ENCODE assay signal across 1 cellular context in the genomic region with DNA sequence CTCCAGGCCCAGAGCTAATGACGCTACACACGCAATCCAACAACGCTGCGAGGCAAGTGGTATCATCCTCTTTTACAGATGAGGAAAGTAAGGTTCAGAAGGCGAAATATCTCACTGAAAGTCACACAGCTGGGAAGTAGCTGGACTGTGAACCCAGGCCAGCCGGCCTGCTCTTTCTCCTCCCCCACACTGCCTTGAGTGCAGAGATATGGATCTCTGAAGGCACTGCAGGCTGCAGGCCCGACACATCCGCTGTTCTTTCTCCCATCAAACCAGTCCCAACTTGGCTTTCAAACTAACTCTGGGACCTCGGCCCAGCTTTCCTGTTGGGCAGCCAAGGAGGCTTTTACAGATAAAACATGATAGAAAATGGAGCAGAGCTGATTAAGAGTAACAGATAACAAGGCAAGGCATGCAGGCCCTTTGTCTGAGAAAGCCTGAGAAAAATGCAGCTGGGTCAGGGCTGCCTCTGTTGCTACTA.
TF ChIP-seq lines count a peak whose summit lies in the region.

No MANE protein-coding gene starts in this region.

TF ChIP-seq in K562, 482 proteins besides CTCF, POLR2A, EP300 and RAD21 (continued from another document and continues in another):
- TF ChIP-seq IRF1 (CRISPR knock-in tag; IDR thresholded peaks at IDR 0.05; ENCODE audit: borderline replicate concordance), result no peak
- TF ChIP-seq, protein P1, sequence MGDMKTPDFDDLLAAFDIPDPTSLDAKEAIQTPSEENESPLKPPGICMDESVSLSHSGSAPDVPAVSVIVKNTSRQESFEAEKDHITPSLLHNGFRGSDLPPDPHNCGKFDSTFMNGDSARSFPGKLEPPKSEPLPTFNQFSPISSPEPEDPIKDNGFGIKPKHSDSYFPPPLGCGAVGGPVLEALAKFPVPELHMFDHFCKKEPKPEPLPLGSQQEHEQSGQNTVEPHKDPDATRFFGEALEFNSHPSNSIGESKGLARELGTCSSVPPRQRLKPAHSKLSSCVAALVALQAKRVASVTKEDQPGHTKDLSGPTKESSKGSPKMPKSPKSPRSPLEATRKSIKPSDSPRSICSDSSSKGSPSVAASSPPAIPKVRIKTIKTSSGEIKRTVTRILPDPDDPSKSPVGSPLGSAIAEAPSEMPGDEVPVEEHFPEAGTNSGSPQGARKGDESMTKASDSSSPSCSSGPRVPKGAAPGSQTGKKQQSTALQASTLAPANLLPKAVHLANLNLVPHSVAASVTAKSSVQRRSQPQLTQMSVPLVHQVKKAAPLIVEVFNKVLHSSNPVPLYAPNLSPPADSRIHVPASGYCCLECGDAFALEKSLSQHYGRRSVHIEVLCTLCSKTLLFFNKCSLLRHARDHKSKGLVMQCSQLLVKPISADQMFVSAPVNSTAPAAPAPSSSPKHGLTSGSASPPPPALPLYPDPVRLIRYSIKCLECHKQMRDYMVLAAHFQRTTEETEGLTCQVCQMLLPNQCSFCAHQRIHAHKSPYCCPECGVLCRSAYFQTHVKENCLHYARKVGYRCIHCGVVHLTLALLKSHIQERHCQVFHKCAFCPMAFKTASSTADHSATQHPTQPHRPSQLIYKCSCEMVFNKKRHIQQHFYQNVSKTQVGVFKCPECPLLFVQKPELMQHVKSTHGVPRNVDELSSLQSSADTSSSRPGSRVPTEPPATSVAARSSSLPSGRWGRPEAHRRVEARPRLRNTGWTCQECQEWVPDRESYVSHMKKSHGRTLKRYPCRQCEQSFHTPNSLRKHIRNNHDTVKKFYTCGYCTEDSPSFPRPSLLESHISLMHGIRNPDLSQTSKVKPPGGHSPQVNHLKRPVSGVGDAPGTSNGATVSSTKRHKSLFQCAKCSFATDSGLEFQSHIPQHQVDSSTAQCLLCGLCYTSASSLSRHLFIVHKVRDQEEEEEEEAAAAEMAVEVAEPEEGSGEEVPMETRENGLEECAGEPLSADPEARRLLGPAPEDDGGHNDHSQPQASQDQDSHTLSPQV (IDR thresholded peaks at IDR 0.05), result peak; percentile 70; the same call in 1 of the 2 replicates
- no peak for TF ChIP-seq RHOXF2B (CRISPR knock-in tag; conservative IDR thresholded peaks at IDR 0.05)
- TF ChIP-seq, protein P2, sequence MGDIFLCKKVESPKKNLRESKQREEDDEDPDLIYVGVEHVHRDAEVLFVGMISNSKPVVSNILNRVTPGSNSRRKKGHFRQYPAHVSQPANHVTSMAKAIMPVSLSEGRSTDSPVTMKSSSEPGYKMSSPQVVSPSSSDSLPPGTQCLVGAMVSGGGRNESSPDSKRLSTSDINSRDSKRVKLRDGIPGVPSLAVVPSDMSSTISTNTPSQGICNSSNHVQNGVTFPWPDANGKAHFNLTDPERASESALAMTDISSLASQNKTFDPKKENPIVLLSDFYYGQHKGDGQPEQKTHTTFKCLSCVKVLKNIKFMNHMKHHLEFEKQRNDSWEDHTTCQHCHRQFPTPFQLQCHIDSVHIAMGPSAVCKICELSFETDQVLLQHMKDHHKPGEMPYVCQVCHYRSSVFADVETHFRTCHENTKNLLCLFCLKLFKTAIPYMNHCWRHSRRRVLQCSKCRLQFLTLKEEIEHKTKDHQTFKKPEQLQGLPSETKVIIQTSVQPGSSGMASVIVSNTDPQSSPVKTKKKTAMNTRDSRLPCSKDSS (IDR thresholded peaks at IDR 0.05; ENCODE audit: low read depth, partially characterized antibody), result no peak
- TF ChIP-seq ZNF780A (CRISPR knock-in tag; IDR thresholded peaks at IDR 0.05), result no peak
- TF ChIP-seq TAF9B (IDR thresholded peaks at IDR 0.05; ENCODE audit: partially characterized antibody), result peak; percentile 30
- TF ChIP-seq ZNF217 (CRISPR knock-in tag; IDR thresholded peaks at IDR 0.05), result no peak
- TF ChIP-seq, protein P3, sequence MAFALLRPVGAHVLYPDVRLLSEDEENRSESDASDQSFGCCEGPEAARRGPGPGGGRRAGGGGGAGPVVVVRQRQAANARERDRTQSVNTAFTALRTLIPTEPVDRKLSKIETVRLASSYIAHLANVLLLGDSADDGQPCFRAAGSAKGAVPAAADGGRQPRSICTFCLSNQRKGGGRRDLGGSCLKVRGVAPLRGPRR (CRISPR knock-in tag; IDR thresholded peaks at IDR 0.05), result no peak
- no peak for TF ChIP-seq GABPB2 (CRISPR knock-in tag; conservative IDR thresholded peaks at IDR 0.05)
- TF ChIP-seq RBBP5 (IDR thresholded peaks at IDR 0.05; ENCODE audit: borderline replicate concordance, insufficient read depth, low read length, poor library complexity, severe bottlenecking), result peak; percentile 51
- no peak for TF ChIP-seq SREBF2 (CRISPR knock-in tag; IDR thresholded peaks at IDR 0.05)
- TF ChIP-seq, protein P4, sequence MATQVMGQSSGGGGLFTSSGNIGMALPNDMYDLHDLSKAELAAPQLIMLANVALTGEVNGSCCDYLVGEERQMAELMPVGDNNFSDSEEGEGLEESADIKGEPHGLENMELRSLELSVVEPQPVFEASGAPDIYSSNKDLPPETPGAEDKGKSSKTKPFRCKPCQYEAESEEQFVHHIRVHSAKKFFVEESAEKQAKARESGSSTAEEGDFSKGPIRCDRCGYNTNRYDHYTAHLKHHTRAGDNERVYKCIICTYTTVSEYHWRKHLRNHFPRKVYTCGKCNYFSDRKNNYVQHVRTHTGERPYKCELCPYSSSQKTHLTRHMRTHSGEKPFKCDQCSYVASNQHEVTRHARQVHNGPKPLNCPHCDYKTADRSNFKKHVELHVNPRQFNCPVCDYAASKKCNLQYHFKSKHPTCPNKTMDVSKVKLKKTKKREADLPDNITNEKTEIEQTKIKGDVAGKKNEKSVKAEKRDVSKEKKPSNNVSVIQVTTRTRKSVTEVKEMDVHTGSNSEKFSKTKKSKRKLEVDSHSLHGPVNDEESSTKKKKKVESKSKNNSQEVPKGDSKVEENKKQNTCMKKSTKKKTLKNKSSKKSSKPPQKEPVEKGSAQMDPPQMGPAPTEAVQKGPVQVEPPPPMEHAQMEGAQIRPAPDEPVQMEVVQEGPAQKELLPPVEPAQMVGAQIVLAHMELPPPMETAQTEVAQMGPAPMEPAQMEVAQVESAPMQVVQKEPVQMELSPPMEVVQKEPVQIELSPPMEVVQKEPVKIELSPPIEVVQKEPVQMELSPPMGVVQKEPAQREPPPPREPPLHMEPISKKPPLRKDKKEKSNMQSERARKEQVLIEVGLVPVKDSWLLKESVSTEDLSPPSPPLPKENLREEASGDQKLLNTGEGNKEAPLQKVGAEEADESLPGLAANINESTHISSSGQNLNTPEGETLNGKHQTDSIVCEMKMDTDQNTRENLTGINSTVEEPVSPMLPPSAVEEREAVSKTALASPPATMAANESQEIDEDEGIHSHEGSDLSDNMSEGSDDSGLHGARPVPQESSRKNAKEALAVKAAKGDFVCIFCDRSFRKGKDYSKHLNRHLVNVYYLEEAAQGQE (CRISPR knock-in tag; IDR thresholded peaks at IDR 0.05; ENCODE audit: low read depth), result no peak
- TF ChIP-seq TRIM28 (IDR thresholded peaks at IDR 0.05), result no peak
- peak; percentile 16 for TF ChIP-seq NEUROD1 (IDR thresholded peaks at IDR 0.05; ENCODE audit: borderline replicate concordance, low read depth, low read length, partially characterized antibody)
- no peak for TF ChIP-seq MIER1 (IDR thresholded peaks at IDR 0.05; ENCODE audit: low read depth)
- no peak for TF ChIP-seq POLR3G (IDR thresholded peaks at IDR 0.05; ENCODE audit: extremely low read depth, insufficient read length, insufficient replicate concordance)
- no peak for TF ChIP-seq SNIP1 (IDR thresholded peaks at IDR 0.05; ENCODE audit: low read depth)
- TF ChIP-seq KLF16 (IDR thresholded peaks at IDR 0.05), result peak; percentile 65; the same call in 1 of the 2 replicates
- TF ChIP-seq USF1 (CRISPR knock-in tag; IDR thresholded peaks at IDR 0.05), result no peak
- TF ChIP-seq FIP1L1 (IDR thresholded peaks at IDR 0.05; ENCODE audit: low read depth, low read length, poor library complexity, severe bottlenecking), result no peak
- no peak for TF ChIP-seq TFAM (CRISPR knock-in tag; conservative IDR thresholded peaks at IDR 0.05)
- TF ChIP-seq BRD4 (IDR thresholded peaks at IDR 0.05), result no peak; the same call in 1 of the 2 replicates
- peak; percentile 42; the same call in 1 of the 2 replicates for TF ChIP-seq ZNF589 (CRISPR knock-in tag; IDR thresholded peaks at IDR 0.05; ENCODE audit: low read depth)
- TF ChIP-seq FOXP1 (CRISPR knock-in tag; IDR thresholded peaks at IDR 0.05), result no peak
- no peak for TF ChIP-seq RBM14 (IDR thresholded peaks at IDR 0.05; ENCODE audit: borderline replicate concordance, insufficient read depth, low read depth, low read length)
- 0 out of 2 replicates have a peak, but pooled peaks have one; percentile 30 for TF ChIP-seq TEAD4 (IDR thresholded peaks at IDR 0.05; ENCODE audit: low read length)
- TF ChIP-seq TEAD4 (CRISPR knock-in tag; IDR thresholded peaks at IDR 0.05; ENCODE audit: borderline replicate concordance), result no peak
- no peak for TF ChIP-seq ATF1 (CRISPR knock-in tag; IDR thresholded peaks at IDR 0.05)
- TF ChIP-seq ATF1 (tag; IDR thresholded peaks at IDR 0.05), result 0 out of 2 replicates have a peak, but pooled peaks have one; percentile 22
- TF ChIP-seq NCOR1 (IDR thresholded peaks at IDR 0.05), result peak; percentile 54
- TF ChIP-seq, protein P5, sequence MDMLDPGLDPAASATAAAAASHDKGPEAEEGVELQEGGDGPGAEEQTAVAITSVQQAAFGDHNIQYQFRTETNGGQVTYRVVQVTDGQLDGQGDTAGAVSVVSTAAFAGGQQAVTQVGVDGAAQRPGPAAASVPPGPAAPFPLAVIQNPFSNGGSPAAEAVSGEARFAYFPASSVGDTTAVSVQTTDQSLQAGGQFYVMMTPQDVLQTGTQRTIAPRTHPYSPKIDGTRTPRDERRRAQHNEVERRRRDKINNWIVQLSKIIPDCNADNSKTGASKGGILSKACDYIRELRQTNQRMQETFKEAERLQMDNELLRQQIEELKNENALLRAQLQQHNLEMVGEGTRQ (CRISPR knock-in tag; IDR thresholded peaks at IDR 0.05), result no peak
- TF ChIP-seq SMAD1 (IDR thresholded peaks at IDR 0.05; ENCODE audit: low read depth, low read length, partially characterized antibody), result no peak
- 0 out of 2 replicates have a peak, but pooled peaks have one; percentile 33 for TF ChIP-seq MTA3 (IDR thresholded peaks at IDR 0.05; ENCODE audit: borderline replicate concordance)
- no peak for TF ChIP-seq ZBED1 (IDR thresholded peaks at IDR 0.05)
- TF ChIP-seq ASH1L (IDR thresholded peaks at IDR 0.05; ENCODE audit: borderline replicate concordance, low read depth, partially characterized antibody), result no peak
- TF ChIP-seq PTTG1 (tag; IDR thresholded peaks at IDR 0.05; ENCODE audit: low read depth), result no peak
- TF ChIP-seq XRCC5 (IDR thresholded peaks at IDR 0.05; ENCODE audit: low read depth, low read length), result no peak
- TF ChIP-seq ETS1 (conservative IDR thresholded peaks at IDR 0.05; ENCODE audit: control insufficient read depth, low read depth, low read length), result no peak
- no peak for TF ChIP-seq SREBF1 (IDR thresholded peaks at IDR 0.05; ENCODE audit: borderline replicate concordance, low read depth, low read length)
- TF ChIP-seq, protein P6, sequence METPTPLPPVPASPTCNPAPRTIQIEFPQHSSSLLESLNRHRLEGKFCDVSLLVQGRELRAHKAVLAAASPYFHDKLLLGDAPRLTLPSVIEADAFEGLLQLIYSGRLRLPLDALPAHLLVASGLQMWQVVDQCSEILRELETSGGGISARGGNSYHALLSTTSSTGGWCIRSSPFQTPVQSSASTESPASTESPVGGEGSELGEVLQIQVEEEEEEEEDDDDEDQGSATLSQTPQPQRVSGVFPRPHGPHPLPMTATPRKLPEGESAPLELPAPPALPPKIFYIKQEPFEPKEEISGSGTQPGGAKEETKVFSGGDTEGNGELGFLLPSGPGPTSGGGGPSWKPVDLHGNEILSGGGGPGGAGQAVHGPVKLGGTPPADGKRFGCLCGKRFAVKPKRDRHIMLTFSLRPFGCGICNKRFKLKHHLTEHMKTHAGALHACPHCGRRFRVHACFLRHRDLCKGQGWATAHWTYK (CRISPR knock-in tag; IDR thresholded peaks at IDR 0.05), result peak; percentile 43; the same call in 1 of the 2 replicates
- no peak for TF ChIP-seq LARP7 (IDR thresholded peaks at IDR 0.05)
- no peak for TF ChIP-seq NELFE (IDR thresholded peaks at IDR 0.05; ENCODE audit: insufficient read depth, insufficient read length)
- peak; percentile 52; the same call in 1 of the 2 replicates for TF ChIP-seq SMARCA5 (IDR thresholded peaks at IDR 0.05)
- no peak for TF ChIP-seq ZNF75A (CRISPR knock-in tag; IDR thresholded peaks at IDR 0.05)
- no peak for TF ChIP-seq E2F6 (IDR thresholded peaks at IDR 0.05; ENCODE audit: borderline replicate concordance in 1 of 2, extremely low read depth in 1 of 2, insufficient read depth in 1 of 2, insufficient read length in 1 of 2, low read depth in 1 of 2, low read length in 1 of 2, poor library complexity in 1 of 2, severe bottlenecking in 1 of 2)
- TF ChIP-seq ZNF561 (CRISPR knock-in tag; conservative IDR thresholded peaks at IDR 0.05), result no peak
- TF ChIP-seq ZNF3 (CRISPR knock-in tag; IDR thresholded peaks at IDR 0.05), result no peak
- peak; percentile 70 for TF ChIP-seq CBFA2T3 (IDR thresholded peaks at IDR 0.05)
- peak; percentile 79 for TF ChIP-seq ETV1 (tag; conservative IDR thresholded peaks at IDR 0.05; ENCODE audit: low read depth)
- no peak for TF ChIP-seq HNRNPUL1 (IDR thresholded peaks at IDR 0.05; ENCODE audit: low read length)
- no peak for TF ChIP-seq CBX5 (IDR thresholded peaks at IDR 0.05; ENCODE audit: borderline replicate concordance, low read depth)
- TF ChIP-seq RCOR1 (IDR thresholded peaks at IDR 0.05; ENCODE audit: borderline replicate concordance in 1 of 2, low read depth in 2 of 2, low read length in 2 of 2), result peak in 1 of 2 experiments; percentile 90; a peak in 2 of 4 replicates
